In the genomic region with DNA sequence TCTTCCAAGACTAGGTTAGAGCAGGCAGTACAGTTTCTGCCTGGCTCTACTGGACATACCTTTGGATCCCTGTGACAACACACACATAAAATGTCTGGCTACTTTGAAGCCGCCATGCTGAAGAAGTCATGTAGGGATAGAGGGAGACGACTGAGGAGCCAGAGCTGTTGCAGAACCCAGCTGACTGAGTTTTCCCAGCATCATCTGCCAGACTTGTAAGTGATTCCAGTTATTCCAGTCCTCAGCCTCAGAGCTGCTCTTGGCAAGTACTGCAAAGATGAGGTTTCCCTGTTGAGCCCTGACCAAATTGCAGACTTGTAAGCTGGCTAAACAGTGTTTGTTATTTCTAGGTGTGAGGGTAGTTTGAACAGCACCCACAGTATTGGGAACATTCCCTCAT, we compare ENCODE assay signal across 19 cellular contexts. TPM values are rescaled to one million over a fixed set of nuclear protein-coding genes. Genes with fewer than 3 reads are reported as not detected.
"Had no signal": no experiment of that assay in that cellular context is flagged by ENCODE, and none has a peak within 500 bp of the region (broad histone marks: within the 10 kb centered on the region; RNA-seq: fewer than 3 reads in every experiment).

No MANE protein-coding gene starts in this region.

- H3K9me3 Mint-ChIP-seq: activated naive CD8-positive, alpha-beta T cell treated with anti-CD3 and anti-CD28 coated beads for 36 hours; activated T-cell treated with anti-CD3 and anti-CD28 coated beads, Interleukin-2, amount 50 U/mL, for 24 hours; stimulated activated effector memory CD8-positive, alpha-beta T cell treated with anti-CD3 and anti-CD28 coated beads, Interleukin-12 subunit alpha, Interleukin-12 subunit beta, amount 100 ng/mL, for 72 hours had no signal

- H3K4me3 Mint-ChIP-seq: activated CD8-positive, alpha-beta memory T cell treated with anti-CD3 and anti-CD28 coated beads, Interleukin-2, amount 10 ng/mL, durations not matched to agents 7 days and 5 days; activated naive CD8-positive, alpha-beta T cell treated with anti-CD3 and anti-CD28 coated beads for 36 hours; activated T-cell treated with anti-CD3 and anti-CD28 coated beads, Interleukin-2, amount 50 U/mL, for 24 hours; stimulated activated effector memory CD8-positive, alpha-beta T cell treated with anti-CD3 and anti-CD28 coated beads, Interleukin-12 subunit alpha, Interleukin-12 subunit beta, amount 100 ng/mL, for 72 hours; type B pancreatic cell had no signal

- H3K27ac ChIP-seq: SJCRH30 had no signal

- ATAC-seq: activated CD4-positive, CD25-positive, alpha-beta regulatory T cell treated with anti-CD3 and anti-CD28 coated beads, Interleukin-2, amount 50 U/mL, for 24 hours; activated CD8-positive, alpha-beta memory T cell treated with anti-CD3 and anti-CD28 coated beads, Interleukin-2, amount 10 ng/mL, durations not matched to agents 7 days and 5 days; left lobe of liver; stimulated activated effector memory CD8-positive, alpha-beta T cell treated with anti-CD3 and anti-CD28 coated beads, Interleukin-12 subunit alpha, Interleukin-12 subunit beta, amount 100 ng/mL, for 72 hours had no signal

- H3K36me3 ChIP-seq: SJCRH30 had no signal

- H3K36me3 Mint-ChIP-seq: activated CD8-positive, alpha-beta memory T cell treated with anti-CD3 and anti-CD28 coated beads, Interleukin-2, amount 10 ng/mL, durations not matched to agents 7 days and 5 days; stimulated activated effector memory CD8-positive, alpha-beta T cell treated with anti-CD3 and anti-CD28 coated beads, Interleukin-12 subunit alpha, Interleukin-12 subunit beta, amount 100 ng/mL, for 72 hours; type B pancreatic cell had no signal

- H3K27me3 Mint-ChIP-seq: activated CD8-positive, alpha-beta memory T cell treated with anti-CD3 and anti-CD28 coated beads, Interleukin-2, amount 10 ng/mL, durations not matched to agents 7 days and 5 days; activated naive CD8-positive, alpha-beta T cell treated with anti-CD3 and anti-CD28 coated beads for 36 hours; activated T-cell treated with anti-CD3 and anti-CD28 coated beads, Interleukin-2, amount 50 U/mL, for 24 hours had no signal

- H3K4me3 ChIP-seq: SJCRH30, smooth muscle cell had no signal

- H3K4me1 Mint-ChIP-seq: activated CD8-positive, alpha-beta memory T cell treated with anti-CD3 and anti-CD28 coated beads, Interleukin-2, amount 10 ng/mL, durations not matched to agents 7 days and 5 days; stimulated activated effector memory CD8-positive, alpha-beta T cell treated with anti-CD3 and anti-CD28 coated beads, Interleukin-12 subunit alpha, Interleukin-12 subunit beta, amount 100 ng/mL, for 72 hours had no signal

- H3K27ac Mint-ChIP-seq: activated CD8-positive, alpha-beta memory T cell treated with anti-CD3 and anti-CD28 coated beads, Interleukin-2, amount 10 ng/mL, durations not matched to agents 7 days and 5 days; activated naive CD8-positive, alpha-beta T cell treated with anti-CD3 and anti-CD28 coated beads for 36 hours; activated T-cell treated with anti-CD3 and anti-CD28 coated beads, Interleukin-2, amount 50 U/mL, for 24 hours; stimulated activated effector memory CD8-positive, alpha-beta T cell treated with anti-CD3 and anti-CD28 coated beads, Interleukin-12 subunit alpha, Interleukin-12 subunit beta, amount 100 ng/mL, for 72 hours; type B pancreatic cell had no signal

- H3K4me2 ChIP-seq: smooth muscle cell had no signal

- H3K9me3 ChIP-seq: SJCRH30 had no signal

- FAIRE-seq: bronchial epithelial cell, islet of Langerhans had no signal

- DNase-seq: activated CD4-positive, alpha-beta T cell treated with anti-CD3 and anti-CD28 coated beads, Interleukin-2, amount 50 U/mL, for 4 hours; activated CD8-positive, alpha-beta memory T cell treated with anti-CD3 and anti-CD28 coated beads, Interleukin-2, amount 10 ng/mL, durations not matched to agents 7 days and 5 days; activated gamma-delta T cell; activated naive CD8-positive, alpha-beta T cell treated with anti-CD3 and anti-CD28 coated beads for 36 hours; activated T-cell treated with anti-CD3 and anti-CD28 coated beads, Interleukin-2, amount 50 U/mL, for 24 hours; mesenchymal stem cell; SJCRH30; substantia nigra had no signal

- H3K27me3 ChIP-seq: SJCRH30 had no signal

RNA-seq across cellular contexts. Expression of gene TSPYL6, which starts 31.5 kb away (rescaled TPM):
- total RNA-seq: activated CD8-positive, alpha-beta memory T cell treated with anti-CD3 and anti-CD28 coated beads, Interleukin-2, amount 10 ng/mL, durations not matched to agents 7 days and 5 days; activated naive CD8-positive, alpha-beta T cell treated with anti-CD3 and anti-CD28 coated beads for 36 hours; bronchial epithelial cell; fibroblast of lung; left lobe of liver; osteoblast; smooth muscle cell; T-helper 2 cell treated with Interferon-gamma antibody and Interleukin-4, amounts not matched to agents 100 ng/mL and 5 ng/mL, for 36 hours had no signal
- polyA plus RNA-seq: fibroblast of lung, neural cell, smooth muscle cell had no signal
